Comparison of ENCODE assay signal across 15 cellular contexts in the genomic region with DNA sequence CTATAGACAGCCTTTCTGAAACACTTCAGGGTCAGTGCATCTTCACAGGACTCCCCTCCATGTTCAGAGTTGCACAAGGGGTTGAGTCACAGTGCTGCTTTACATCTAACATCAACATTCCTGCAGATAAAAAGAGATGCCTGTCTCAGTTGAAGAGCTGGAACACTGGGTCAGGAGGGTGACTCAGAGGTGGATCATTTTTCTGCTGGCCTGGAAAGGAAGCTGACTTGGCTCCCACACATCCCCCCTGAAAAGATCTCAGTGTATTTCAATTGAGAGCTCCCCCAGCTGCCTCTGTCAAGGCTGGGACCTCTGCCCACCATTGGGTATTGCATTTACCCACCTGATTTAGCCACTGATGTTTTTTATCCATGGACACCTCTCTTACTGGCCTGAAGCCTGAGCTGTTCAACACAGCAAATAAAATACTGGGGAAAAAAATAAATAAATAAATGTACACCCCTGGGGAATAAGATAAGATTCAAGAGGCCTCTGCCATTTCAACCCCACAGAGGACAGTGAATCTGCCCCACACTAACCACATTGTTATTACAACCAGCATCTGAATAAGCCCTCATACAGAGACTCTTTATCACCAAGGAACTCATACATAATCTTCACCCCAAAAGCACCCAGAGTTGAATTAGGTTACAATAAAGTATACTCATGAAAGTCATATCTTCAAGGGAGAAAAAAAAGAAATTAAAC.
DNase-seq lines count a peak whose midpoint lies in the region; ATAC-seq, FAIRE-seq and TF ChIP-seq lines count a peak whose summit lies in the region.
"Had no signal": no experiment of that assay in that cellular context is flagged by ENCODE, and none has a peak within 500 bp of the region (broad histone marks: within the 10 kb centered on the region; RNA-seq: fewer than 3 reads in every experiment).

No MANE protein-coding gene starts in this region.

- dilution Hi-C loops in mammary epithelial cell (cut with HindIII; ENCODE audit: low sequenced_read_pairs) (no loop called here), keratinocyte (cut with MboI; ENCODE audit: extremely low pct_ligation_motif_present, low sequenced_read_pairs) (no loop called here)

- no peaks in the 10 kb centered on the region for H3K36me3 Mint-ChIP-seq in activated naive CD8-positive, alpha-beta T cell treated with anti-CD3 and anti-CD28 coated beads for 36 hours
- H3K36me3 Mint-ChIP-seq: WTC11 had no signal

- no peak for ATAC-seq in GM18502 (IDR thresholded peaks at IDR 0.05; ENCODE audit: poor library complexity, unreplicated experiment)
- ATAC-seq: HCT116, WTC11 had no signal

- no peak overlapping the region for H3K4me3 ChIP-seq in mammary epithelial cell (replicated peaks in 1 of 3; ENCODE audit: insufficient read depth in 1 of 3, low read depth in 2 of 3, low read length in 3 of 3)
- H3K4me3 ChIP-seq in keratinocyte (ENCODE audit: control insufficient read depth in 2 of 3, extremely low read depth in 1 of 3, insufficient read depth in 2 of 3, low read depth in 1 of 3, low read length in 3 of 3) = no peak overlapping the region
- no peak overlapping the region for H3K4me3 ChIP-seq in Karpas-422 (ENCODE audit: low read length)
- H3K4me3 ChIP-seq: pancreas had no signal

- peak; percentile 99 for FAIRE-seq in HTR-8/SVneo (lab: Jason Lieb, UNC)
- FAIRE-seq in keratinocyte (lab: Jason Lieb, UNC) = peak; percentile 99
- FAIRE-seq: pancreas had no signal

- no peaks in the 10 kb centered on the region for H3K27me3 Mint-ChIP-seq in activated naive CD8-positive, alpha-beta T cell treated with anti-CD3 and anti-CD28 coated beads for 36 hours

- H3K27me3 ChIP-seq in mammary epithelial cell (ENCODE audit: insufficient read depth, low read length) = no peaks in the 10 kb centered on the region
- no peaks in the 10 kb centered on the region for H3K27me3 ChIP-seq in keratinocyte (ENCODE audit: control insufficient read depth, extremely low read depth, insufficient read depth, low read length)
- H3K27me3 ChIP-seq in Karpas-422 (ENCODE audit: low read length) = no peaks in the 10 kb centered on the region
- H3K27me3 ChIP-seq: BE2C, pancreas had no signal

- no peaks in the 10 kb centered on the region for H3K9me1 ChIP-seq in keratinocyte (ENCODE audit: control insufficient read depth, extremely low read depth, insufficient read depth, low read length)

- H4K20me1 ChIP-seq in mammary epithelial cell (ENCODE audit: insufficient read depth, low read length) (no peaks in the 10 kb centered on the region), keratinocyte (ENCODE audit: control insufficient read depth, extremely low read depth, insufficient read depth, low read length) (no peaks in the 10 kb centered on the region), Karpas-422 (ENCODE audit: insufficient read depth, low read depth, low read length) (no peaks in the 10 kb centered on the region)

- H3K4me3 Mint-ChIP-seq in activated naive CD8-positive, alpha-beta T cell treated with anti-CD3 and anti-CD28 coated beads for 36 hours = no peak overlapping the region
- H3K4me3 Mint-ChIP-seq: WTC11 had no signal

- no TSS peak for BruUV-seq in mammary epithelial cell (replicated peaks; lab: Mats Ljungman, UMichigan)

- peak overlapping the region; percentile 61 for H3K4me2 ChIP-seq in mammary epithelial cell (ENCODE audit: insufficient read depth, low read depth, low read length)
- peak overlapping the region; percentile 41 for H3K4me2 ChIP-seq in keratinocyte (ENCODE audit: control insufficient read depth, extremely low read depth, insufficient read depth, low read depth, low read length)
- H3K4me2 ChIP-seq in Karpas-422 (ENCODE audit: low read depth, low read length, poor library complexity, severe bottlenecking) = no peak overlapping the region

- no peaks in the 10 kb centered on the region for H3K79me2 ChIP-seq in mammary epithelial cell (ENCODE audit: insufficient read depth, low read length)
- no peaks in the 10 kb centered on the region for H3K79me2 ChIP-seq in keratinocyte (ENCODE audit: control insufficient read depth, insufficient read depth, low read length)
- H3K79me2 ChIP-seq in Karpas-422 (ENCODE audit: low read length) = no peaks in the 10 kb centered on the region

- H3K9me2 ChIP-seq in Karpas-422 (replicated peaks; ENCODE audit: insufficient read depth, low read length) = no peaks in the 10 kb centered on the region

- H3K9me3 Mint-ChIP-seq in activated naive CD8-positive, alpha-beta T cell treated with anti-CD3 and anti-CD28 coated beads for 36 hours = no peaks in the 10 kb centered on the region
- H3K9me3 Mint-ChIP-seq: WTC11 had no signal

- in situ Hi-C loops in mammary epithelial cell (cut with MboI; ENCODE audit: low sequenced_read_pairs in 2 of 2) = no loop called here

- H3K4me1 ChIP-seq in mammary epithelial cell (ENCODE audit: insufficient read depth, low read length) (peaks cover 40% of the 10 kb centered on the region), keratinocyte (ENCODE audit: control insufficient read depth, extremely low read depth, insufficient read depth, low read length) (peaks cover 50% of the 10 kb centered on the region), Karpas-422 (ENCODE audit: low read length) (no peaks in the 10 kb centered on the region)
- H3K4me1 ChIP-seq: BE2C, pancreas had no signal

- H3K4me1 Mint-ChIP-seq in activated naive CD8-positive, alpha-beta T cell treated with anti-CD3 and anti-CD28 coated beads for 36 hours = no peaks in the 10 kb centered on the region

- H3K27ac Mint-ChIP-seq in activated naive CD8-positive, alpha-beta T cell treated with anti-CD3 and anti-CD28 coated beads for 36 hours = no peak overlapping the region
- H3K27ac Mint-ChIP-seq: WTC11 had no signal

- peak; percentile 99 for DNase-seq in A172 (ENCODE audit: low spot score)
- peak; percentile 93 for DNase-seq in HTR-8/SVneo (ENCODE audit: insufficient read length, low spot score)
- DNase-seq in mammary epithelial cell = peak; percentile 96
- peak; percentile 73 for DNase-seq in keratinocyte (ENCODE audit: low read depth, low spot score)
- DNase-seq in D341Med (ENCODE audit: low spot score) = no peak
- no peak for DNase-seq in activated naive CD8-positive, alpha-beta T cell treated with anti-CD3 and anti-CD28 coated beads for 36 hours
- no peak for DNase-seq in Karpas-422
- DNase-seq: activated naive CD4-positive, alpha-beta T cell; BE2C; NCI-H524; pancreas; stimulated activated CD8-positive, alpha-beta memory T cell treated with anti-CD3 and anti-CD28 coated beads, Interleukin-4, amount 100 ng/mL, for 48 hours had no signal

- H3K36me3 ChIP-seq in mammary epithelial cell (ENCODE audit: insufficient read depth, low read length) = no peaks in the 10 kb centered on the region
- H3K36me3 ChIP-seq in keratinocyte (ENCODE audit: control insufficient read depth in 2 of 2, extremely low read depth in 1 of 2, insufficient read depth in 2 of 2, low read length in 2 of 2) = no peaks in the 10 kb centered on the region
- H3K36me3 ChIP-seq in Karpas-422 (ENCODE audit: insufficient read depth, low read length) = no peaks in the 10 kb centered on the region
- H3K36me3 ChIP-seq: BE2C, pancreas had no signal

- H3K27ac ChIP-seq in mammary epithelial cell (ENCODE audit: insufficient read depth, low read depth, low read length) = peak overlapping the region; percentile 73
- H3K27ac ChIP-seq in keratinocyte (ENCODE audit: control insufficient read depth, insufficient read depth, low read length) = peak overlapping the region; percentile 80
- H3K27ac ChIP-seq in Karpas-422 (ENCODE audit: low read length) = no peak overlapping the region
- H3K27ac ChIP-seq: pancreas had no signal

- intact Hi-C loops in mammary epithelial cell (cut with micrococcal nuclease) = no loop called here

- H3K9ac ChIP-seq in mammary epithelial cell (ENCODE audit: insufficient read depth, low read length) (no peak overlapping the region), keratinocyte (ENCODE audit: control insufficient read depth, extremely low read depth, insufficient read depth, low read length) (peak overlapping the region; percentile 39), Karpas-422 (ENCODE audit: low read length) (no peak overlapping the region)

- H3K9me3 ChIP-seq in mammary epithelial cell (replicated peaks; ENCODE audit: insufficient read depth, low read length) (no peaks in the 10 kb centered on the region), keratinocyte (ENCODE audit: control insufficient read depth, low read depth, low read length) (no peaks in the 10 kb centered on the region), Karpas-422 (ENCODE audit: low read length) (peaks cover 13% of the 10 kb centered on the region)
- H3K9me3 ChIP-seq: BE2C had no signal

- CTCF ChIA-PET in mammary epithelial cell (lab: Charles Lee; ENCODE audit: low non-redundant PET) = interaction anchor here (0.6 to 0.9 kb wide), 2 partner anchors 13 to 327 kb away, joined by 3 read pairs; no protein-coding TSS in a partner anchor

- TF ChIP-seq CTCF in mammary epithelial cell (conservative IDR thresholded peaks at IDR 0.05 in 1 of 2, IDR thresholded peaks at IDR 0.05 in 1 of 2; ENCODE audit: extremely low read depth in 1 of 2, insufficient read depth in 1 of 2, low read depth in 1 of 2, low read length in 2 of 2) (no peak), keratinocyte (optimal IDR thresholded peaks at IDR 0.05 in 1 of 3, IDR thresholded peaks at IDR 0.05 in 1 of 3, conservative IDR thresholded peaks at IDR 0.05 in 1 of 3; ENCODE audit: extremely low read depth in 1 of 3, insufficient read depth in 2 of 3, low read length in 3 of 3) (no peak)

- peak overlapping the region; percentile 24 for H2AFZ ChIP-seq in mammary epithelial cell (ENCODE audit: low read depth, low read length)
- H2AFZ ChIP-seq in keratinocyte (ENCODE audit: control insufficient read depth, low read length) = peak overlapping the region; percentile 56
- no peak overlapping the region for H2AFZ ChIP-seq in Karpas-422 (ENCODE audit: low read length)

Comparison
In these comparisons a context has a peak if more than half of its experiments do, and no peak if none do; other contexts are left out.
1. DNase-seq: peak in A172 (single experiment), HTR-8/SVneo (single experiment), mammary epithelial cell (single experiment) and keratinocyte (single experiment); none in D341Med (single experiment), activated naive CD8-positive, alpha-beta T cell treated with anti-CD3 and anti-CD28 coated beads for 36 hours (single experiment) and Karpas-422 (single experiment).